8 cellular contexts compared by ENCODE assay signal in genomic region chr14:65281991-65282908, GRCh38.
DNase-seq lines count a peak whose midpoint lies in the region; TF ChIP-seq lines count a peak whose summit lies in the region.

No MANE protein-coding gene starts in this region.

- H3K9me3 ChIP-seq in iPS-20b (ENCODE audit: insufficient read depth, low read depth, low read length): no peaks in the 10 kb centered on the region

- H3K9ac ChIP-seq in iPS-20b (ENCODE audit: low read depth, low read length): peak overlapping the region; percentile 74; the same call in 1 of the 2 replicates

- H3K4me3 ChIP-seq in AG10803 (ENCODE audit: low read length) (peak overlapping the region; percentile 38), H7 (ENCODE audit: insufficient read depth, low read depth, low read length) (no peak overlapping the region), iPS-20b (ENCODE audit: low read length) (peak overlapping the region; percentile 39; the same call in 1 of the 2 replicates)

- peak; percentile 36 for TF ChIP-seq CTCF in AG10803 (conservative IDR thresholded peaks at IDR 0.05; ENCODE audit: low read length)

- H3K9me3 Mint-ChIP-seq in activated naive CD8-positive, alpha-beta T cell (ENCODE audit: low read depth): no peaks in the 10 kb centered on the region

- no peaks in the 10 kb centered on the region for H3K27me3 ChIP-seq in H7 (ENCODE audit: control insufficient read depth, insufficient read depth, low read length)
- no peaks in the 10 kb centered on the region for H3K27me3 ChIP-seq in iPS-20b (ENCODE audit: insufficient read depth, low read length)

- peaks cover 39% of the 10 kb centered on the region for H3K4me1 Mint-ChIP-seq in activated naive CD8-positive, alpha-beta T cell (ENCODE audit: low read depth)

- H3K4me3 Mint-ChIP-seq in activated naive CD8-positive, alpha-beta T cell: peak overlapping the region; percentile 70

- H3K36me3 ChIP-seq in H7 (replicated peaks; ENCODE audit: control insufficient read depth, insufficient read depth, low read length): no peaks in the 10 kb centered on the region
- no peaks in the 10 kb centered on the region for H3K36me3 ChIP-seq in iPS-20b (ENCODE audit: insufficient read depth, low read depth, low read length)

- peaks cover 14% of the 10 kb centered on the region for H3K4me1 ChIP-seq in iPS-20b (ENCODE audit: insufficient read depth, low read length)

- H3K27ac ChIP-seq in iPS-20b (ENCODE audit: low read length): peak overlapping the region; percentile 82

- DNase-seq in AG10803 (ENCODE audit: low read depth) (peak; percentile 93), H7 (peak; percentile 88), smooth muscle cell of the brain vasculature (ENCODE audit: low read depth, low spot score) (peak; percentile 39), NCI-H2107 (lab: John Stamatoyannopoulos, UW) (no peak), NCI-H1092 (lab: John Stamatoyannopoulos, UW) (no peak)
- no peak for DNase-seq in stimulated activated CD4-positive, alpha-beta T cell treated with anti-CD3 and anti-CD28 coated beads, Interleukin-1b, Interleukin-23, amount 100 ng/mL, for 48 hours

- peak overlapping the region; percentile 81 for H3K27ac Mint-ChIP-seq in activated naive CD8-positive, alpha-beta T cell

- no peaks in the 10 kb centered on the region for H3K36me3 Mint-ChIP-seq in activated naive CD8-positive, alpha-beta T cell

- H3K27me3 Mint-ChIP-seq in activated naive CD8-positive, alpha-beta T cell: no peaks in the 10 kb centered on the region

Comparison
In these comparisons a context has a peak if more than half of its experiments do, and no peak if none do; other contexts are left out.
1. DNase-seq: peak in AG10803 (single experiment), H7 (single experiment) and smooth muscle cell of the brain vasculature (single experiment); none in NCI-H2107 (single experiment), stimulated activated CD4-positive, alpha-beta T cell treated with anti-CD3 and anti-CD28 coated beads, Interleukin-1b, Interleukin-23, amount 100 ng/mL, for 48 hours (single experiment) and NCI-H1092 (single experiment).